In genomic region chr22:37192741-37193140, GRCh38 we compare ENCODE assay signal across 28 cellular contexts. TPM values are rescaled to one million over a fixed set of nuclear protein-coding genes. Genes with fewer than 3 reads are reported as not detected.
A peak's percentile ranks its signal among the peaks of the same experiment; 100 is the strongest.
DNase-seq lines count a peak whose midpoint lies in the region; ATAC-seq and TF ChIP-seq lines count a peak whose summit lies in the region.
"Had no signal": no experiment of that assay in that cellular context is flagged by ENCODE, and none has a peak within 500 bp of the region (broad histone marks: within the 10 kb centered on the region; RNA-seq: fewer than 3 reads in every experiment).

No MANE protein-coding gene starts in this region.

- no peak for ATAC-seq in CD4-positive, alpha-beta T cell (ENCODE audit: poor library complexity)
- ATAC-seq in Panc1 = no peak
- no peak for ATAC-seq in stimulated activated naive CD8-positive, alpha-beta T cell treated with anti-CD3 and anti-CD28 coated beads, Interleukin-15, Interleukin-2, amounts not matched to agents 100 U/mL and 50 U/mL, for 24 hours
- no peak for ATAC-seq in left lung
- ATAC-seq: esophagus mucosa, heart right ventricle, left cardiac atrium, right lobe of liver had no signal

- no peaks in the 10 kb centered on the region for H3K9me3 ChIP-seq in CD4-positive, alpha-beta T cell (ENCODE audit: control insufficient read depth, low read length)
- H3K9me3 ChIP-seq in Panc1 (ENCODE audit: control insufficient read depth, insufficient read depth, low read depth, low read length) (no peaks in the 10 kb centered on the region), hepatocyte (ENCODE audit: low read depth) (no peaks in the 10 kb centered on the region), spleen (no peaks in the 10 kb centered on the region), left lung (no peaks in the 10 kb centered on the region), esophagus muscularis mucosa (no peaks in the 10 kb centered on the region)
- H3K9me3 ChIP-seq: breast epithelium, heart right ventricle, neutrophil, right lobe of liver, thoracic aorta had no signal

- H3K4me1 ChIP-seq in Panc1 (ENCODE audit: control insufficient read depth, insufficient read depth, low read length) (peaks cover 76% of the 10 kb centered on the region), hepatocyte (ENCODE audit: insufficient read depth) (peaks cover 45% of the 10 kb centered on the region), spleen (peaks cover 21 to 73% (median 60%) of the 10 kb centered on the region in 6 donors), left lung (peaks cover 31 to 39% of the 10 kb centered on the region in 2 donors), esophagus muscularis mucosa (peaks cover 46 to 56% (median 51%) of the 10 kb centered on the region in 4 donors)

- H3K9me2 ChIP-seq in hepatocyte (replicated peaks; ENCODE audit: insufficient read depth) = no peaks in the 10 kb centered on the region

- no peak for DNase-seq in CD4-positive, alpha-beta T cell
- DNase-seq in Panc1 (ENCODE audit: low read depth, low spot score) (no peak), hepatocyte (ENCODE audit: low spot score) (no peak), spleen (no peak), left lung (no peak), esophagus muscularis mucosa (ENCODE audit: extremely low spot score) (no peak)
- no peak for DNase-seq in stimulated activated naive CD8-positive, alpha-beta T cell treated with anti-CD3 and anti-CD28 coated beads, Interleukin-15, Interleukin-2, amounts not matched to agents 100 U/mL and 50 U/mL, for 24 hours
- DNase-seq: Calu3; cortex of kidney; DMS79 treated with DMSO at 0.1 percent for 48 hours; foreskin melanocyte; HCEC 1CT; heart right ventricle; left cardiac atrium; mammary epithelial cell; NCI-H1436; NCI-H446 treated with DMSO at 0.1 percent for 48 hours; NCI-H82; right lobe of liver; stimulated activated CD4-positive, alpha-beta T cell treated with anti-CD3 and anti-CD28 coated beads, Interleukin-4, amount 100 ng/mL, for 4 hours; stimulated activated naive CD4-positive, alpha-beta T cell had no signal

- no peak overlapping the region for H3K4me3 Mint-ChIP-seq in CD4-positive, alpha-beta T cell

- H3K36me3 ChIP-seq in Panc1 (ENCODE audit: control insufficient read depth, insufficient read depth, low read length) (no peaks in the 10 kb centered on the region), hepatocyte (replicated peaks; ENCODE audit: insufficient read depth, low read depth) (no peaks in the 10 kb centered on the region), spleen (no peaks in the 10 kb centered on the region), left lung (no peaks in the 10 kb centered on the region), esophagus muscularis mucosa (no peaks in the 10 kb centered on the region)
- H3K36me3 ChIP-seq: breast epithelium, heart right ventricle, neutrophil, thoracic aorta had no signal

- no peaks in the 10 kb centered on the region for H3K79me2 ChIP-seq in hepatocyte

- in situ Hi-C loops in Panc1 (cut with HindIII; ENCODE audit: low pct_unique_long_range_greater_than_20kb, low sequenced_read_pairs) = no loop called here

- peaks cover 57% of the 10 kb centered on the region for H3K4me1 Mint-ChIP-seq in CD4-positive, alpha-beta T cell (ENCODE audit: low read depth)

- no peaks in the 10 kb centered on the region for H3K27me3 ChIP-seq in CD4-positive, alpha-beta T cell (ENCODE audit: control insufficient read depth, insufficient read depth, low read length)
- no peaks in the 10 kb centered on the region for H3K27me3 ChIP-seq in Panc1 (ENCODE audit: control insufficient read depth, insufficient read depth, low read length)
- H3K27me3 ChIP-seq in hepatocyte = no peaks in the 10 kb centered on the region
- no peaks in the 10 kb centered on the region for H3K27me3 ChIP-seq in spleen (replicated peaks in 1 of 7)
- H3K27me3 ChIP-seq in left lung = no peaks in the 10 kb centered on the region
- no peaks in the 10 kb centered on the region for H3K27me3 ChIP-seq in esophagus muscularis mucosa
- H3K27me3 ChIP-seq: breast epithelium, heart right ventricle, right lobe of liver had no signal

- H4K20me1 ChIP-seq in hepatocyte (ENCODE audit: insufficient read depth, poor library complexity, severe bottlenecking) = no peaks in the 10 kb centered on the region

- POLR2A ChIA-PET in CD4-positive, alpha-beta T cell (lab: Charles Lee) = interaction anchor here (1.0 to 2.5 kb wide), 4 partner anchors 44 to 113 kb away, joined by 3 to 9 read pairs (median 6); partner anchors contain the start of gene IL2RB
- POLR2A ChIA-PET in Panc1 (lab: Charles Lee) = no interaction called here

- no peak overlapping the region for H3K27ac ChIP-seq in CD4-positive, alpha-beta T cell (ENCODE audit: low read depth, low read length)
- H3K27ac ChIP-seq in Panc1 (ENCODE audit: low read length) (peak overlapping the region; percentile 94), hepatocyte (peak overlapping the region; percentile 5), spleen (peak overlapping the region in 6 of 8 donors; percentile 50 to 98 (median 74)), left lung (no peak overlapping the region), esophagus muscularis mucosa (replicated peaks in 1 of 4) (peak overlapping the region in 2 of 4 donors; percentile 21 to 97)
- H3K27ac ChIP-seq: neutrophil, thoracic aorta had no signal

- no peaks in the 10 kb centered on the region for H3K27me3 Mint-ChIP-seq in CD4-positive, alpha-beta T cell
- H3K27me3 Mint-ChIP-seq: progenitor cell of endocrine pancreas had no signal

- intact Hi-C loops in CD4-positive, alpha-beta T cell (cut with DNase I, micrococcal nuclease) = loop anchor here (10.0 kb wide), 2 partner anchors 338 to 418 kb away; partner anchors contain the start of gene IFT27 (in 1 of the 2)
- intact Hi-C loops in Panc1 (cut with micrococcal nuclease; ENCODE audit: unreplicated experiment) (no loop called here), spleen (cut with DNase I; ENCODE audit: low total_unique reads) (no loop called here), left lung (cut with DNase I) (no loop called here), esophagus muscularis mucosa (cut with DNase I) (no loop called here)

- CTCF ChIA-PET in CD4-positive, alpha-beta T cell (lab: Charles Lee) = interaction anchor here (1.0 to 2.6 kb wide), 3 partner anchors 27 to 68 kb away, joined by 3 to 11 read pairs (median 3); no protein-coding TSS in a partner anchor
- CTCF ChIA-PET in Panc1 (lab: Charles Lee) = no interaction called here

- no TSS peak for BruUV-seq in Panc1 (replicated peaks; lab: Mats Ljungman, UMichigan)

- 100% methylated on average over 1 of the region's 1 CpG for WGBS in hepatocyte (ENCODE audit: low lambda C conversion rate, missing lambda C conversion rate)
- 96 to 100% (median 100%) methylated on average over 1 of the region's 1 CpG for WGBS in spleen, 5 donors
- 100% methylated on average over 1 of the region's 1 CpG for WGBS in esophagus muscularis mucosa

- H3K9me3 Mint-ChIP-seq in CD4-positive, alpha-beta T cell = no peaks in the 10 kb centered on the region
- H3K9me3 Mint-ChIP-seq: T-helper 1 cell treated with Interleukin-12 subunit alpha and Interleukin-12 subunit beta and Interleukin-4 antibody, amounts not matched to agents 30 μg/mL and 1 μg/mL, for 36 hours had no signal

- no peak for TF ChIP-seq EP300 in esophagus muscularis mucosa (IDR thresholded peaks at IDR 0.05)

- no peak overlapping the region for H3K4me3 ChIP-seq in Panc1 (ENCODE audit: low read depth in 2 of 2, low read length in 2 of 2)
- H3K4me3 ChIP-seq in hepatocyte = no peak overlapping the region
- no peak overlapping the region for H3K4me3 ChIP-seq in spleen
- no peak overlapping the region for H3K4me3 ChIP-seq in left lung
- no peak overlapping the region for H3K4me3 ChIP-seq in esophagus muscularis mucosa
- H3K4me3 ChIP-seq: breast epithelium, heart right ventricle, right lobe of liver, thoracic aorta had no signal

- no peaks in the 10 kb centered on the region for H3K36me3 Mint-ChIP-seq in CD4-positive, alpha-beta T cell (ENCODE audit: low read depth)

- TF ChIP-seq POLR2A in spleen (IDR thresholded peaks at IDR 0.05) (no peak), esophagus muscularis mucosa (IDR thresholded peaks at IDR 0.05; ENCODE audit: low read depth) (no peak)

- no peak overlapping the region for H3K4me2 ChIP-seq in hepatocyte

- TF ChIP-seq CTCF in CD4-positive, alpha-beta T cell (IDR thresholded peaks at IDR 0.05) = no peak
- TF ChIP-seq CTCF in Panc1 (IDR thresholded peaks at IDR 0.05) (no peak), hepatocyte (IDR thresholded peaks at IDR 0.05; ENCODE audit: poor library complexity) (no peak), spleen (IDR thresholded peaks at IDR 0.05 in 8 of 11, conservative IDR thresholded peaks at IDR 0.05 in 3 of 11) (no peak), left lung (IDR thresholded peaks at IDR 0.05) (no peak), esophagus muscularis mucosa (IDR thresholded peaks at IDR 0.05) (no peak)

- peak overlapping the region; percentile 100 for H3K27ac Mint-ChIP-seq in CD4-positive, alpha-beta T cell
- H3K27ac Mint-ChIP-seq: progenitor cell of endocrine pancreas had no signal

- H2AFZ ChIP-seq in hepatocyte = no peak overlapping the region

RNA-seq across cellular contexts. Expression of gene C1QTNF6, which starts 4.7 kb away (rescaled TPM):
- total RNA-seq in CD4-positive, alpha-beta T cell = 10 to 100 TPM; 11.9 to 12.1 TPM
- total RNA-seq in Panc1 (2021; ENCODE audit: unreplicated experiment) (25.0 TPM), hepatocyte (17.9 and 23.6 TPM in 2 replicates), spleen (10 to 100 TPM in 1 of 7 donors, 1 to 10 TPM in 6; 5.3 to 10.3 (median 6.9) TPM), left lung (10 to 100 TPM in 1 of 2 donors, 1 to 10 TPM in 1; 7.2 to 16.0 TPM), esophagus muscularis mucosa (1 to 10 TPM in 3 of 4 donors, under 1 TPM in 1; 0.83 to 2.9 (median 1.3) TPM)
- polyA plus RNA-seq in Panc1 (2012; ENCODE audit: insufficient read length) = 24.0 TPM
- polyA plus RNA-seq in hepatocyte (29.7 and 39.1 TPM in 2 replicates), spleen (1 to 10 TPM; 7.7 to 8.9 (median 8.8) TPM)

RNA-seq across cellular contexts. Expression of gene SSTR3, which starts 19.5 kb away (rescaled TPM):
- 1 to 10 TPM; 1.9 to 2.1 TPM for total RNA-seq in CD4-positive, alpha-beta T cell
- total RNA-seq in Panc1 (2021; ENCODE audit: unreplicated experiment) (0.08 TPM), hepatocyte (1.3 and 2.8 TPM in 2 replicates), spleen (1 to 10 TPM in 3 of 7 donors, under 1 TPM in 4; 0.56 to 2.0 (median 0.95) TPM), left lung (under 1 TPM in 1 of 2 donors, not detected in 1; 0.26 TPM), esophagus muscularis mucosa (not detected)
- polyA plus RNA-seq in Panc1 (2012; ENCODE audit: insufficient read length) = not detected
- polyA plus RNA-seq in hepatocyte (0.47 and 0.97 TPM in 2 replicates), spleen (1 to 10 TPM; 1.2 to 2.0 (median 1.5) TPM)
- total RNA-seq: breast epithelium, Calu3, esophagus mucosa, heart right ventricle, left cardiac atrium, mammary epithelial cell, right lobe of liver, thoracic aorta had no signal
- polyA plus RNA-seq: BJ, heart right ventricle, mammary epithelial cell had no signal

RNA-seq across cellular contexts. Expression of gene IL2RB, which starts 43.0 kb away (rescaled TPM):
- 10 to 100 TPM; 47.5 to 49.6 TPM for total RNA-seq in CD4-positive, alpha-beta T cell
- total RNA-seq in Panc1 (2021; ENCODE audit: unreplicated experiment) (1.0 TPM), hepatocyte (0.57 and 1.1 TPM in 2 replicates), spleen (10 to 100 TPM; 20.6 to 75.2 (median 51.5) TPM), left lung (1 to 10 TPM; 3.7 to 7.7 TPM), esophagus muscularis mucosa (1 to 10 TPM in 2 of 4 donors, under 1 TPM in 2; 0.19 to 2.9 (median 1.5) TPM)
- polyA plus RNA-seq in Panc1 (2012; ENCODE audit: insufficient read length) = 0.59 TPM
- polyA plus RNA-seq in hepatocyte (0.92 and 1.5 TPM in 2 replicates), spleen (1 to 10 TPM; 3.7 to 5.9 (median 3.9) TPM)
- total RNA-seq: Calu3, progenitor cell of endocrine pancreas had no signal

RNA-seq across cellular contexts. Expression of gene RAC2, which starts 51.3 kb away (rescaled TPM):
- total RNA-seq in CD4-positive, alpha-beta T cell = 100 to 1,000 TPM; 174 to 180 TPM
- total RNA-seq in Panc1 (2021; ENCODE audit: unreplicated experiment) (1.5 TPM), hepatocyte (4.7 and 10.5 TPM in 2 replicates), spleen (100 to 1,000 TPM; 270 to 493 (median 363) TPM), left lung (10 to 100 TPM; 40.9 to 77.2 TPM), esophagus muscularis mucosa (10 to 100 TPM in 1 of 4 donors, 1 to 10 TPM in 3; 4.1 to 21.9 (median 7.2) TPM)
- 0.55 TPM for polyA plus RNA-seq in Panc1 (2012; ENCODE audit: insufficient read length)
- polyA plus RNA-seq in hepatocyte (9.9 and 11.3 TPM in 2 replicates), spleen (100 to 1,000 TPM; 389 to 421 (median 410) TPM)

Comparison
In these comparisons a context has a peak if more than half of its experiments do, and no peak if none do; other contexts are left out.
1. H3K27ac ChIP-seq: peak in Panc1 (single experiment), hepatocyte (single experiment) and spleen (6 of 8); none in CD4-positive, alpha-beta T cell (single experiment) and left lung (0 of 2).
2. intact Hi-C loops: an anchor here in CD4-positive, alpha-beta T cell (10.0 kb wide); none called in Panc1, spleen, left lung and esophagus muscularis mucosa.